1 cellular context compared by ENCODE assay signal in the genomic region with DNA sequence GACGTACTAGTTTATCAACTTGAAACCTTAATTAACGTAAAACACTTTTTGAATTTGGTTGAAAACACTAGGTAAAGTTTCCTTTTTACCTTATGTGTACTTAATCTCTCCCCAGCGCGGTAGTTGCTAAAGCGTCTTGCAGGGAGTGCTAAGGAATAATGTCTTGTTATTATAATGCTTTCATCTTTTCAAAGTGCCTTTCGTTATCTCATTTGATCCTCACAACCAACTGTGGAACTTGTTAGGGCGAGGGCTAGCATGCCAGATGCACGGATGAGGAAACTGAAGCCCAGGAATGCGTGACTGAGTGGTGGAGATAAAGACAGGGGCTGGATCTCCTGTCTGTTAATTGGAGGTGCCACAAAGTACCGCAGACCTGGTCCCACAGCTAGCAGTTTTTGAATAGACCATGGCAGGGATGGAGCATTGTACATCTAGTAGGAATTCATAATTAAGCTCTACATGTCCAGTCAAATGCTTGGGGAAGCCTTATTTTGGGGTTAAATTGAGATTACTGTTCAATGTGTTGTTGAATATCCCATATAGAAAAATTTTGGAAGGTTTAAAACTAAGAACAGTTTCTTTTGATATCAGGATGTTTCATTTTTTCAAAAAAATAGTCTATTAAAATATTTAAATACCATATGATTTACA.
TF ChIP-seq lines count a peak whose summit lies in the region.

No MANE protein-coding gene starts in this region.

TF ChIP-seq in K562, 482 proteins besides CTCF, POLR2A, EP300 and RAD21 (continued from another document and continues in another):
- TF ChIP-seq ZNF407 (IDR thresholded peaks at IDR 0.05; ENCODE audit: low read depth) = no peak
- TF ChIP-seq PHB (CRISPR knock-in tag; IDR thresholded peaks at IDR 0.05) = no peak
- TF ChIP-seq ZNF316 (IDR thresholded peaks at IDR 0.05) = no peak
- TF ChIP-seq, protein P1, sequence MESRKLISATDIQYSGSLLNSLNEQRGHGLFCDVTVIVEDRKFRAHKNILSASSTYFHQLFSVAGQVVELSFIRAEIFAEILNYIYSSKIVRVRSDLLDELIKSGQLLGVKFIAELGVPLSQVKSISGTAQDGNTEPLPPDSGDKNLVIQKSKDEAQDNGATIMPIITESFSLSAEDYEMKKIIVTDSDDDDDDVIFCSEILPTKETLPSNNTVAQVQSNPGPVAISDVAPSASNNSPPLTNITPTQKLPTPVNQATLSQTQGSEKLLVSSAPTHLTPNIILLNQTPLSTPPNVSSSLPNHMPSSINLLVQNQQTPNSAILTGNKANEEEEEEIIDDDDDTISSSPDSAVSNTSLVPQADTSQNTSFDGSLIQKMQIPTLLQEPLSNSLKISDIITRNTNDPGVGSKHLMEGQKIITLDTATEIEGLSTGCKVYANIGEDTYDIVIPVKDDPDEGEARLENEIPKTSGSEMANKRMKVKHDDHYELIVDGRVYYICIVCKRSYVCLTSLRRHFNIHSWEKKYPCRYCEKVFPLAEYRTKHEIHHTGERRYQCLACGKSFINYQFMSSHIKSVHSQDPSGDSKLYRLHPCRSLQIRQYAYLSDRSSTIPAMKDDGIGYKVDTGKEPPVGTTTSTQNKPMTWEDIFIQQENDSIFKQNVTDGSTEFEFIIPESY (CRISPR knock-in tag; IDR thresholded peaks at IDR 0.05) = no peak
- TF ChIP-seq WHSC1 (IDR thresholded peaks at IDR 0.05; ENCODE audit: low read length) = no peak
- no peak for TF ChIP-seq ZBTB49 (CRISPR knock-in tag; IDR thresholded peaks at IDR 0.05; ENCODE audit: borderline replicate concordance)
- TF ChIP-seq SUPT5H (IDR thresholded peaks at IDR 0.05) = no peak
- no peak for TF ChIP-seq ZNF717 (CRISPR knock-in tag; IDR thresholded peaks at IDR 0.05)
- TF ChIP-seq, protein P2, sequence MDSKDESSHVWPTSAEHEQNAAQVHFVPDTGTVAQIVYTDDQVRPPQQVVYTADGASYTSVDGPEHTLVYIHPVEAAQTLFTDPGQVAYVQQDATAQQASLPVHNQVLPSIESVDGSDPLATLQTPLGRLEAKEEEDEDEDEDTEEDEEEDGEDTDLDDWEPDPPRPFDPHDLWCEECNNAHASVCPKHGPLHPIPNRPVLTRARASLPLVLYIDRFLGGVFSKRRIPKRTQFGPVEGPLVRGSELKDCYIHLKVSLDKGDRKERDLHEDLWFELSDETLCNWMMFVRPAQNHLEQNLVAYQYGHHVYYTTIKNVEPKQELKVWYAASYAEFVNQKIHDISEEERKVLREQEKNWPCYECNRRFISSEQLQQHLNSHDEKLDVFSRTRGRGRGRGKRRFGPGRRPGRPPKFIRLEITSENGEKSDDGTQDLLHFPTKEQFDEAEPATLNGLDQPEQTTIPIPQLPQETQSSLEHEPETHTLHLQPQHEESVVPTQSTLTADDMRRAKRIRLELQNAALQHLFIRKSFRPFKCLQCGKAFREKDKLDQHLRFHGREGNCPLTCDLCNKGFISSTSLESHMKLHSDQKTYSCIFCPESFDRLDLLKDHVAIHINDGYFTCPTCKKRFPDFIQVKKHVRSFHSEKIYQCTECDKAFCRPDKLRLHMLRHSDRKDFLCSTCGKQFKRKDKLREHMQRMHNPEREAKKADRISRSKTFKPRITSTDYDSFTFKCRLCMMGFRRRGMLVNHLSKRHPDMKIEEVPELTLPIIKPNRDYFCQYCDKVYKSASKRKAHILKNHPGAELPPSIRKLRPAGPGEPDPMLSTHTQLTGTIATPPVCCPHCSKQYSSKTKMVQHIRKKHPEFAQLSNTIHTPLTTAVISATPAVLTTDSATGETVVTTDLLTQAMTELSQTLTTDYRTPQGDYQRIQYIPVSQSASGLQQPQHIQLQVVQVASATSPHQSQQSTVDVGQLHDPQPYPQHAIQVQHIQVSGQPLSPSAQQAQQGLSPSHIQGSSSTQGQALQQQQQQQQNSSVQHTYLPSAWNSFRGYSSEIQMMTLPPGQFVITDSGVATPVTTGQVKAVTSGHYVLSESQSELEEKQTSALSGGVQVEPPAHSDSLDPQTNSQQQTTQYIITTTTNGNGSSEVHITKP (IDR thresholded peaks at IDR 0.05; ENCODE audit: partially characterized antibody) = peak; percentile 20
- no peak for TF ChIP-seq ATF1 (CRISPR knock-in tag; IDR thresholded peaks at IDR 0.05)
- peak; percentile 65; the same call in 1 of the 2 replicates for TF ChIP-seq ATF1 (tag; IDR thresholded peaks at IDR 0.05)
- no peak for TF ChIP-seq TSC22D4 (tag; IDR thresholded peaks at IDR 0.05)
- TF ChIP-seq ZNF12 (CRISPR knock-in tag; IDR thresholded peaks at IDR 0.05) = no peak
- no peak for TF ChIP-seq NFE2L1 (tag; IDR thresholded peaks at IDR 0.05; ENCODE audit: borderline replicate concordance, low read depth)
- peak in 1 of 2 experiments; percentile 87; a peak in 2 of 4 replicates for TF ChIP-seq HDAC1 (IDR thresholded peaks at IDR 0.05)
- TF ChIP-seq NFATC3 (IDR thresholded peaks at IDR 0.05) = no peak
- TF ChIP-seq CREB5 (CRISPR knock-in tag; IDR thresholded peaks at IDR 0.05) = no peak
- no peak for TF ChIP-seq ZNF133 (CRISPR knock-in tag; IDR thresholded peaks at IDR 0.05)
- TF ChIP-seq RFX1 (IDR thresholded peaks at IDR 0.05) = no peak
- TF ChIP-seq, protein P3, sequence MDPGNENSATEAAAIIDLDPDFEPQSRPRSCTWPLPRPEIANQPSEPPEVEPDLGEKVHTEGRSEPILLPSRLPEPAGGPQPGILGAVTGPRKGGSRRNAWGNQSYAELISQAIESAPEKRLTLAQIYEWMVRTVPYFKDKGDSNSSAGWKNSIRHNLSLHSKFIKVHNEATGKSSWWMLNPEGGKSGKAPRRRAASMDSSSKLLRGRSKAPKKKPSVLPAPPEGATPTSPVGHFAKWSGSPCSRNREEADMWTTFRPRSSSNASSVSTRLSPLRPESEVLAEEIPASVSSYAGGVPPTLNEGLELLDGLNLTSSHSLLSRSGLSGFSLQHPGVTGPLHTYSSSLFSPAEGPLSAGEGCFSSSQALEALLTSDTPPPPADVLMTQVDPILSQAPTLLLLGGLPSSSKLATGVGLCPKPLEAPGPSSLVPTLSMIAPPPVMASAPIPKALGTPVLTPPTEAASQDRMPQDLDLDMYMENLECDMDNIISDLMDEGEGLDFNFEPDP (CRISPR knock-in tag; IDR thresholded peaks at IDR 0.05) = no peak
- TF ChIP-seq SNRNP70 (optimal IDR thresholded peaks at IDR 0.05; ENCODE audit: low read depth, low read length) = no peak
- TF ChIP-seq, protein P4, sequence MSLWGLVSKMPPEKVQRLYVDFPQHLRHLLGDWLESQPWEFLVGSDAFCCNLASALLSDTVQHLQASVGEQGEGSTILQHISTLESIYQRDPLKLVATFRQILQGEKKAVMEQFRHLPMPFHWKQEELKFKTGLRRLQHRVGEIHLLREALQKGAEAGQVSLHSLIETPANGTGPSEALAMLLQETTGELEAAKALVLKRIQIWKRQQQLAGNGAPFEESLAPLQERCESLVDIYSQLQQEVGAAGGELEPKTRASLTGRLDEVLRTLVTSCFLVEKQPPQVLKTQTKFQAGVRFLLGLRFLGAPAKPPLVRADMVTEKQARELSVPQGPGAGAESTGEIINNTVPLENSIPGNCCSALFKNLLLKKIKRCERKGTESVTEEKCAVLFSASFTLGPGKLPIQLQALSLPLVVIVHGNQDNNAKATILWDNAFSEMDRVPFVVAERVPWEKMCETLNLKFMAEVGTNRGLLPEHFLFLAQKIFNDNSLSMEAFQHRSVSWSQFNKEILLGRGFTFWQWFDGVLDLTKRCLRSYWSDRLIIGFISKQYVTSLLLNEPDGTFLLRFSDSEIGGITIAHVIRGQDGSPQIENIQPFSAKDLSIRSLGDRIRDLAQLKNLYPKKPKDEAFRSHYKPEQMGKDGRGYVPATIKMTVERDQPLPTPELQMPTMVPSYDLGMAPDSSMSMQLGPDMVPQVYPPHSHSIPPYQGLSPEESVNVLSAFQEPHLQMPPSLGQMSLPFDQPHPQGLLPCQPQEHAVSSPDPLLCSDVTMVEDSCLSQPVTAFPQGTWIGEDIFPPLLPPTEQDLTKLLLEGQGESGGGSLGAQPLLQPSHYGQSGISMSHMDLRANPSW (CRISPR knock-in tag; IDR thresholded peaks at IDR 0.05) = no peak
- TF ChIP-seq ZNF644 (tag; IDR thresholded peaks at IDR 0.05; ENCODE audit: low read depth) = no peak
- no peak for TF ChIP-seq NR4A1 (CRISPR knock-in tag; IDR thresholded peaks at IDR 0.05)
- TF ChIP-seq NR4A1 (tag; IDR thresholded peaks at IDR 0.05) = no peak
